7 cellular contexts compared by ENCODE assay signal in genomic region chr9:6007770-6008168, GRCh38. TPM values are rescaled to one million over a fixed set of nuclear protein-coding genes. Genes with fewer than 3 reads are reported as not detected.
DNase-seq lines count a peak whose midpoint lies in the region; ATAC-seq and TF ChIP-seq lines count a peak whose summit lies in the region.

No MANE protein-coding gene starts in this region.

- TF ChIP-seq POLR2A in GM18505 (IDR thresholded peaks at IDR 0.05; ENCODE audit: borderline replicate concordance, extremely low read depth, insufficient read depth, insufficient read length): peak; percentile 36

- no peaks in the 10 kb centered on the region for H3K27me3 ChIP-seq in kidney epithelial cell (ENCODE audit: control insufficient read depth, insufficient read depth, low read length)

- DNase-seq in NCI-H146 treated with DMSO at 0.1 percent for 48 hours (lab: John Stamatoyannopoulos, UW; ENCODE audit: unreplicated experiment) (peak; percentile 85), cardiac fibroblast (ENCODE audit: low read depth in 2 of 2) (peak; percentile 55 to 73), kidney epithelial cell (ENCODE audit: low read depth) (no peak)
- DNase-seq in stimulated activated CD4-positive, alpha-beta T cell treated with anti-CD3 and anti-CD28 coated beads, Interleukin-1b, Interleukin-23, amount 100 ng/mL, for 1 hour (ENCODE audit: low read depth in 2 of 2): peak; percentile 43 to 66

- H3K4me3 ChIP-seq in WI38 (ENCODE audit: low read depth, low read length) (peak overlapping the region; percentile 70), cardiac fibroblast (replicated peaks in 1 of 2; ENCODE audit: low read depth in 2 of 2, low read length in 2 of 2) (peak overlapping the region; percentile 80 to 86), kidney epithelial cell (ENCODE audit: low read depth, low read length) (peak overlapping the region; percentile 84)

- ATAC-seq in GM18505 (IDR thresholded peaks at IDR 0.05; ENCODE audit: unreplicated experiment) (peak; percentile 54), HG02678 (IDR thresholded peaks at IDR 0.05; ENCODE audit: unreplicated experiment) (peak; percentile 49)

- no peaks in the 10 kb centered on the region for H3K36me3 ChIP-seq in kidney epithelial cell (ENCODE audit: control insufficient read depth, insufficient read depth, low read length)

- TF ChIP-seq CTCF in WI38 (IDR thresholded peaks at IDR 0.05; ENCODE audit: low read depth, low read length) (no peak), cardiac fibroblast (IDR thresholded peaks at IDR 0.05; ENCODE audit: low read depth, low read length) (no peak), kidney epithelial cell (IDR thresholded peaks at IDR 0.05; ENCODE audit: insufficient read depth, low read length, poor library complexity, severe bottlenecking) (no peak)

RNA-seq across cellular contexts. Expression of gene RANBP6, which starts 7.7 kb away (rescaled TPM):
- total RNA-seq in kidney epithelial cell: 21.0 and 24.0 TPM in 2 replicates
